1 cellular context compared by ENCODE assay signal in genomic region chr9:86943223-86943870, GRCh38.
TF ChIP-seq lines count a peak whose summit lies in the region.

No MANE protein-coding gene starts in this region.

TF ChIP-seq in H1, 55 proteins besides CTCF, POLR2A, EP300 and RAD21:
- TF ChIP-seq BCL11A (IDR thresholded peaks at IDR 0.05; ENCODE audit: low read depth in 2 of 2, low read length in 2 of 2), result no peak
- TF ChIP-seq TCF12 (IDR thresholded peaks at IDR 0.05; ENCODE audit: low read depth, low read length), result no peak
- TF ChIP-seq ASH2L (IDR thresholded peaks at IDR 0.05; ENCODE audit: low read length), result no peak
- TF ChIP-seq TEAD4 (IDR thresholded peaks at IDR 0.05; ENCODE audit: low read depth, low read length), result no peak
- TF ChIP-seq CTBP2 (IDR thresholded peaks at IDR 0.05; ENCODE audit: borderline replicate concordance, insufficient read depth, insufficient read length, low read length), result no peak
- no peak for TF ChIP-seq RFX5 (IDR thresholded peaks at IDR 0.05; ENCODE audit: borderline replicate concordance, low read depth, low read length)
- TF ChIP-seq RBBP5 (IDR thresholded peaks at IDR 0.05; ENCODE audit: borderline replicate concordance, low read depth, low read length), result no peak
- no peak for TF ChIP-seq NRF1 (IDR thresholded peaks at IDR 0.05; ENCODE audit: low read depth, low read length)
- TF ChIP-seq TAF1 (IDR thresholded peaks at IDR 0.05; ENCODE audit: low read depth, low read length), result no peak
- no peak for TF ChIP-seq BRCA1 (IDR thresholded peaks at IDR 0.05; ENCODE audit: low read depth, low read length)
- no peak for TF ChIP-seq KDM1A (IDR thresholded peaks at IDR 0.05; ENCODE audit: borderline replicate concordance, low read length)
- TF ChIP-seq RNF2 (IDR thresholded peaks at IDR 0.05; ENCODE audit: borderline replicate concordance, low read depth, low read length, missing control alignments, poor library complexity, severe bottlenecking), result no peak
- TF ChIP-seq CBX5 (IDR thresholded peaks at IDR 0.05; ENCODE audit: low read depth, low read length), result no peak
- no peak for TF ChIP-seq PHF8 (conservative IDR thresholded peaks at IDR 0.05; ENCODE audit: low read depth, low read length)
- no peak for TF ChIP-seq ATF3 (IDR thresholded peaks at IDR 0.05; ENCODE audit: insufficient read depth, low read depth, low read length)
- TF ChIP-seq CBX8 (IDR thresholded peaks at IDR 0.05; ENCODE audit: borderline replicate concordance, low read depth, low read length), result no peak
- TF ChIP-seq HDAC2 (IDR thresholded peaks at IDR 0.05; ENCODE audit: borderline replicate concordance in 1 of 2, low read depth in 2 of 2, low read length in 2 of 2), result no peak
